In genomic region chr6:43629104-43629504, GRCh38 we compare ENCODE assay signal across 1 cellular context.
TF ChIP-seq lines count a peak whose summit lies in the region.

Gene GTPBP2, minus strand, starts transcription at chr6:43629264. Its CDS starts 102 bp downstream, at chr6:43629162.

TF ChIP-seq in HepG2, 621 proteins besides CTCF, POLR2A, EP300 and RAD21 (continued from another document and continues in another):
- TF ChIP-seq TBX2 (CRISPR knock-in tag; IDR thresholded peaks at IDR 0.05; ENCODE audit: borderline replicate concordance) = peak; percentile 78
- TF ChIP-seq TBX3 (IDR thresholded peaks at IDR 0.05; ENCODE audit: borderline replicate concordance) = peak; percentile 47; the same call in 1 of the 2 replicates
- TF ChIP-seq SP5 (CRISPR knock-in tag; IDR thresholded peaks at IDR 0.05; ENCODE audit: borderline replicate concordance, low read depth) = peak; percentile 73
- TF ChIP-seq MAZ (IDR thresholded peaks at IDR 0.05; ENCODE audit: borderline replicate concordance, low read depth, low read length) = peak; percentile 96
- peak; percentile 89; the same call in 1 of the 2 replicates for TF ChIP-seq MAZ (CRISPR knock-in tag; IDR thresholded peaks at IDR 0.05; ENCODE audit: low read depth)
- no peak for TF ChIP-seq ZNF138 (CRISPR knock-in tag; IDR thresholded peaks at IDR 0.05; ENCODE audit: low read depth)
- TF ChIP-seq ZNF17 (CRISPR knock-in tag; IDR thresholded peaks at IDR 0.05) = no peak
- TF ChIP-seq DNMT3B (CRISPR knock-in tag; conservative IDR thresholded peaks at IDR 0.05) = no peak
- no peak for TF ChIP-seq RFX1 (IDR thresholded peaks at IDR 0.05)
- peak; percentile 29; the same call in 1 of the 2 replicates for TF ChIP-seq YEATS4 (CRISPR knock-in tag; IDR thresholded peaks at IDR 0.05; ENCODE audit: borderline replicate concordance)
- TF ChIP-seq NONO (IDR thresholded peaks at IDR 0.05) = no peak
- TF ChIP-seq NONO (CRISPR knock-in tag; conservative IDR thresholded peaks at IDR 0.05) = peak; percentile 26; the same call in 1 of the 2 replicates
- 0 out of 2 replicates have a peak, but pooled peaks have one; percentile 11 for TF ChIP-seq ZBTB46 (CRISPR knock-in tag; IDR thresholded peaks at IDR 0.05; ENCODE audit: borderline replicate concordance)
- no peak for TF ChIP-seq ZBTB3 (CRISPR knock-in tag; IDR thresholded peaks at IDR 0.05; ENCODE audit: borderline replicate concordance, low read depth)
- 0 out of 2 replicates have a peak, but pooled peaks have one; percentile 28 for TF ChIP-seq ZSCAN21 (CRISPR knock-in tag; IDR thresholded peaks at IDR 0.05; ENCODE audit: borderline replicate concordance)
- TF ChIP-seq SOX5 (CRISPR knock-in tag; IDR thresholded peaks at IDR 0.05; ENCODE audit: borderline replicate concordance) = peak; percentile 59; the same call in 1 of the 2 replicates
- TF ChIP-seq ZNF318 (CRISPR knock-in tag; IDR thresholded peaks at IDR 0.05) = no peak
- peak; percentile 99 for TF ChIP-seq CREM (IDR thresholded peaks at IDR 0.05)
- TF ChIP-seq CREM (CRISPR knock-in tag; IDR thresholded peaks at IDR 0.05) = no peak
- TF ChIP-seq, protein P1, sequence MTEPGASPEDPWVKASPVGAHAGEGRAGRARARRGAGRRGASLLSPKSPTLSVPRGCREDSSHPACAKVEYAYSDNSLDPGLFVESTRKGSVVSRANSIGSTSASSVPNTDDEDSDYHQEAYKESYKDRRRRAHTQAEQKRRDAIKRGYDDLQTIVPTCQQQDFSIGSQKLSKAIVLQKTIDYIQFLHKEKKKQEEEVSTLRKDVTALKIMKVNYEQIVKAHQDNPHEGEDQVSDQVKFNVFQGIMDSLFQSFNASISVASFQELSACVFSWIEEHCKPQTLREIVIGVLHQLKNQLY (CRISPR knock-in tag; IDR thresholded peaks at IDR 0.05) = peak; percentile 70
- peak; percentile 88 for TF ChIP-seq ELF1 (CRISPR knock-in tag; IDR thresholded peaks at IDR 0.05)
- 0 out of 2 replicates have a peak, but pooled peaks have one; percentile 10 for TF ChIP-seq ZNF335 (CRISPR knock-in tag; IDR thresholded peaks at IDR 0.05)
- no peak for TF ChIP-seq ZNF484 (CRISPR knock-in tag; IDR thresholded peaks at IDR 0.05; ENCODE audit: borderline replicate concordance, low read depth)
- no peak for TF ChIP-seq ZNF235 (CRISPR knock-in tag; IDR thresholded peaks at IDR 0.05; ENCODE audit: borderline replicate concordance)
- TF ChIP-seq ZKSCAN1 (IDR thresholded peaks at IDR 0.05; ENCODE audit: low read length) = no peak
- TF ChIP-seq, protein P2, sequence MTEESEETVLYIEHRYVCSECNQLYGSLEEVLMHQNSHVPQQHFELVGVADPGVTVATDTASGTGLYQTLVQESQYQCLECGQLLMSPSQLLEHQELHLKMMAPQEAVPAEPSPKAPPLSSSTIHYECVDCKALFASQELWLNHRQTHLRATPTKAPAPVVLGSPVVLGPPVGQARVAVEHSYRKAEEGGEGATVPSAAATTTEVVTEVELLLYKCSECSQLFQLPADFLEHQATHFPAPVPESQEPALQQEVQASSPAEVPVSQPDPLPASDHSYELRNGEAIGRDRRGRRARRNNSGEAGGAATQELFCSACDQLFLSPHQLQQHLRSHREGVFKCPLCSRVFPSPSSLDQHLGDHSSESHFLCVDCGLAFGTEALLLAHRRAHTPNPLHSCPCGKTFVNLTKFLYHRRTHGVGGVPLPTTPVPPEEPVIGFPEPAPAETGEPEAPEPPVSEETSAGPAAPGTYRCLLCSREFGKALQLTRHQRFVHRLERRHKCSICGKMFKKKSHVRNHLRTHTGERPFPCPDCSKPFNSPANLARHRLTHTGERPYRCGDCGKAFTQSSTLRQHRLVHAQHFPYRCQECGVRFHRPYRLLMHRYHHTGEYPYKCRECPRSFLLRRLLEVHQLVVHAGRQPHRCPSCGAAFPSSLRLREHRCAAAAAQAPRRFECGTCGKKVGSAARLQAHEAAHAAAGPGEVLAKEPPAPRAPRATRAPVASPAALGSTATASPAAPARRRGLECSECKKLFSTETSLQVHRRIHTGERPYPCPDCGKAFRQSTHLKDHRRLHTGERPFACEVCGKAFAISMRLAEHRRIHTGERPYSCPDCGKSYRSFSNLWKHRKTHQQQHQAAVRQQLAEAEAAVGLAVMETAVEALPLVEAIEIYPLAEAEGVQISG (CRISPR knock-in tag; IDR thresholded peaks at IDR 0.05) = peak; percentile 87
- TF ChIP-seq SP1 (IDR thresholded peaks at IDR 0.05) = no peak
- TF ChIP-seq SP1 (CRISPR knock-in tag; IDR thresholded peaks at IDR 0.05) = peak; percentile 87
- TF ChIP-seq, protein P3, sequence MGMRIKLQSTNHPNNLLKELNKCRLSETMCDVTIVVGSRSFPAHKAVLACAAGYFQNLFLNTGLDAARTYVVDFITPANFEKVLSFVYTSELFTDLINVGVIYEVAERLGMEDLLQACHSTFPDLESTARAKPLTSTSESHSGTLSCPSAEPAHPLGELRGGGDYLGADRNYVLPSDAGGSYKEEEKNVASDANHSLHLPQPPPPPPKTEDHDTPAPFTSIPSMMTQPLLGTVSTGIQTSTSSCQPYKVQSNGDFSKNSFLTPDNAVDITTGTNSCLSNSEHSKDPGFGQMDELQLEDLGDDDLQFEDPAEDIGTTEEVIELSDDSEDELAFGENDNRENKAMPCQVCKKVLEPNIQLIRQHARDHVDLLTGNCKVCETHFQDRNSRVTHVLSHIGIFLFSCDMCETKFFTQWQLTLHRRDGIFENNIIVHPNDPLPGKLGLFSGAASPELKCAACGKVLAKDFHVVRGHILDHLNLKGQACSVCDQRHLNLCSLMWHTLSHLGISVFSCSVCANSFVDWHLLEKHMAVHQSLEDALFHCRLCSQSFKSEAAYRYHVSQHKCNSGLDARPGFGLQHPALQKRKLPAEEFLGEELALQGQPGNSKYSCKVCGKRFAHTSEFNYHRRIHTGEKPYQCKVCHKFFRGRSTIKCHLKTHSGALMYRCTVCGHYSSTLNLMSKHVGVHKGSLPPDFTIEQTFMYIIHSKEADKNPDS (CRISPR knock-in tag; IDR thresholded peaks at IDR 0.05) = no peak
- no peak for TF ChIP-seq JARID2 (CRISPR knock-in tag; IDR thresholded peaks at IDR 0.05; ENCODE audit: insufficient replicate concordance)
- TF ChIP-seq, protein P4, sequence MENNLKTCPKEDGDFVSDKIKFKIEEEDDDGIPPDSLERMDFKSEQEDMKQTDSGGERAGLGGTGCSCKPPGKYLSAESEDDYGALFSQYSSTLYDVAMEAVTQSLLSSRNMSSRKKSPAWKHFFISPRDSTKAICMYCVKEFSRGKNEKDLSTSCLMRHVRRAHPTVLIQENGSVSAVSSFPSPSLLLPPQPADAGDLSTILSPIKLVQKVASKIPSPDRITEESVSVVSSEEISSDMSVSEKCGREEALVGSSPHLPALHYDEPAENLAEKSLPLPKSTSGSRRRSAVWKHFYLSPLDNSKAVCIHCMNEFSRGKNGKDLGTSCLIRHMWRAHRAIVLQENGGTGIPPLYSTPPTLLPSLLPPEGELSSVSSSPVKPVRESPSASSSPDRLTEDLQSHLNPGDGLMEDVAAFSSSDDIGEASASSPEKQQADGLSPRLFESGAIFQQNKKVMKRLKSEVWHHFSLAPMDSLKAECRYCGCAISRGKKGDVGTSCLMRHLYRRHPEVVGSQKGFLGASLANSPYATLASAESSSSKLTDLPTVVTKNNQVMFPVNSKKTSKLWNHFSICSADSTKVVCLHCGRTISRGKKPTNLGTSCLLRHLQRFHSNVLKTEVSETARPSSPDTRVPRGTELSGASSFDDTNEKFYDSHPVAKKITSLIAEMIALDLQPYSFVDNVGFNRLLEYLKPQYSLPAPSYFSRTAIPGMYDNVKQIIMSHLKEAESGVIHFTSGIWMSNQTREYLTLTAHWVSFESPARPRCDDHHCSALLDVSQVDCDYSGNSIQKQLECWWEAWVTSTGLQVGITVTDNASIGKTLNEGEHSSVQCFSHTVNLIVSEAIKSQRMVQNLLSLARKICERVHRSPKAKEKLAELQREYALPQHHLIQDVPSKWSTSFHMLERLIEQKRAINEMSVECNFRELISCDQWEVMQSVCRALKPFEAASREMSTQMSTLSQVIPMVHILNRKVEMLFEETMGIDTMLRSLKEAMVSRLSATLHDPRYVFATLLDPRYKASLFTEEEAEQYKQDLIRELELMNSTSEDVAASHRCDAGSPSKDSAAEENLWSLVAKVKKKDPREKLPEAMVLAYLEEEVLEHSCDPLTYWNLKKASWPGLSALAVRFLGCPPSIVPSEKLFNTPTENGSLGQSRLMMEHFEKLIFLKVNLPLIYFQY (CRISPR knock-in tag; IDR thresholded peaks at IDR 0.05; ENCODE audit: borderline replicate concordance) = 0 out of 2 replicates have a peak, but pooled peaks have one; percentile 47
- 0 out of 2 replicates have a peak, but pooled peaks have one; percentile 66 for TF ChIP-seq ZNF563 (CRISPR knock-in tag; IDR thresholded peaks at IDR 0.05)
- no peak for TF ChIP-seq SMAD9 (CRISPR knock-in tag; IDR thresholded peaks at IDR 0.05)
- no peak for TF ChIP-seq KDM1A (CRISPR knock-in tag; IDR thresholded peaks at IDR 0.05)
- TF ChIP-seq, protein P5, sequence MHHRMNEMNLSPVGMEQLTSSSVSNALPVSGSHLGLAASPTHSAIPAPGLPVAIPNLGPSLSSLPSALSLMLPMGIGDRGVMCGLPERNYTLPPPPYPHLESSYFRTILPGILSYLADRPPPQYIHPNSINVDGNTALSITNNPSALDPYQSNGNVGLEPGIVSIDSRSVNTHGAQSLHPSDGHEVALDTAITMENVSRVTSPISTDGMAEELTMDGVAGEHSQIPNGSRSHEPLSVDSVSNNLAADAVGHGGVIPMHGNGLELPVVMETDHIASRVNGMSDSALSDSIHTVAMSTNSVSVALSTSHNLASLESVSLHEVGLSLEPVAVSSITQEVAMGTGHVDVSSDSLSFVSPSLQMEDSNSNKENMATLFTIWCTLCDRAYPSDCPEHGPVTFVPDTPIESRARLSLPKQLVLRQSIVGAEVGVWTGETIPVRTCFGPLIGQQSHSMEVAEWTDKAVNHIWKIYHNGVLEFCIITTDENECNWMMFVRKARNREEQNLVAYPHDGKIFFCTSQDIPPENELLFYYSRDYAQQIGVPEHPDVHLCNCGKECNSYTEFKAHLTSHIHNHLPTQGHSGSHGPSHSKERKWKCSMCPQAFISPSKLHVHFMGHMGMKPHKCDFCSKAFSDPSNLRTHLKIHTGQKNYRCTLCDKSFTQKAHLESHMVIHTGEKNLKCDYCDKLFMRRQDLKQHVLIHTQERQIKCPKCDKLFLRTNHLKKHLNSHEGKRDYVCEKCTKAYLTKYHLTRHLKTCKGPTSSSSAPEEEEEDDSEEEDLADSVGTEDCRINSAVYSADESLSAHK (CRISPR knock-in tag; IDR thresholded peaks at IDR 0.05; ENCODE audit: borderline replicate concordance) = peak; percentile 11; the same call in 1 of the 2 replicates
- peak; percentile 95 for TF ChIP-seq IRF2 (CRISPR knock-in tag; IDR thresholded peaks at IDR 0.05)
- peak; percentile 71; the same call in 1 of the 2 replicates for TF ChIP-seq RBFOX2 (IDR thresholded peaks at IDR 0.05; ENCODE audit: low read depth, low read length)
- 0 out of 2 replicates have a peak, but pooled peaks have one; percentile 64 for TF ChIP-seq KMT2A (CRISPR knock-in tag; IDR thresholded peaks at IDR 0.05)
